Comparison of ENCODE assay signal across 1 cellular context in genomic region chr10:79127151-79127961, GRCh38.
A peak's percentile ranks its signal among the peaks of the same experiment; 100 is the strongest.
TF ChIP-seq lines count a peak whose summit lies in the region.

No MANE protein-coding gene starts in this region.

TF ChIP-seq in HepG2, 621 proteins besides CTCF, POLR2A, EP300 and RAD21 (continued from another document):
- TF ChIP-seq JUND (CRISPR knock-in tag; IDR thresholded peaks at IDR 0.05): no peak
- TF ChIP-seq CBFB (CRISPR knock-in tag; IDR thresholded peaks at IDR 0.05): no peak
- TF ChIP-seq ZBTB10 (CRISPR knock-in tag; IDR thresholded peaks at IDR 0.05; ENCODE audit: borderline replicate concordance): no peak
- TF ChIP-seq TGIF2 (CRISPR knock-in tag; IDR thresholded peaks at IDR 0.05): no peak
- TF ChIP-seq ARID2 (CRISPR knock-in tag; IDR thresholded peaks at IDR 0.05; ENCODE audit: borderline replicate concordance): no peak
- no peak for TF ChIP-seq NCOA1 (CRISPR knock-in tag; IDR thresholded peaks at IDR 0.05)
- TF ChIP-seq MYNN (CRISPR knock-in tag; IDR thresholded peaks at IDR 0.05; ENCODE audit: low read depth): no peak
- TF ChIP-seq HNF1A (IDR thresholded peaks at IDR 0.05; ENCODE audit: low read depth): no peak
- TF ChIP-seq HNF1A (CRISPR knock-in tag; IDR thresholded peaks at IDR 0.05; ENCODE audit: borderline replicate concordance): peak; percentile 40; the same call in 1 of the 2 replicates
- no peak for TF ChIP-seq TP53 (CRISPR knock-in tag; conservative IDR thresholded peaks at IDR 0.05)
- peak; percentile 44; the same call in 1 of the 2 replicates for TF ChIP-seq ZNF224 (CRISPR knock-in tag; IDR thresholded peaks at IDR 0.05)
- TF ChIP-seq GPN1 (CRISPR knock-in tag; IDR thresholded peaks at IDR 0.05; ENCODE audit: borderline replicate concordance): no peak
- no peak for TF ChIP-seq AKAP8 (CRISPR knock-in tag; IDR thresholded peaks at IDR 0.05)
- no peak for TF ChIP-seq REST (IDR thresholded peaks at IDR 0.05; ENCODE audit: borderline replicate concordance in 1 of 2, low read depth in 1 of 2, low read length in 2 of 2)
- TF ChIP-seq ZNF75D (CRISPR knock-in tag; IDR thresholded peaks at IDR 0.05; ENCODE audit: borderline replicate concordance): no peak
- TF ChIP-seq BHLHE40 (IDR thresholded peaks at IDR 0.05; ENCODE audit: low read length): no peak
- TF ChIP-seq ZNF274 (CRISPR knock-in tag; IDR thresholded peaks at IDR 0.05): no peak
- TF ChIP-seq ZNF790 (CRISPR knock-in tag; IDR thresholded peaks at IDR 0.05; ENCODE audit: borderline replicate concordance): 0 out of 2 replicates have a peak, but pooled peaks have one; percentile 53
- TF ChIP-seq ZNF432 (CRISPR knock-in tag; IDR thresholded peaks at IDR 0.05; ENCODE audit: borderline replicate concordance): no peak
- TF ChIP-seq KLF15 (CRISPR knock-in tag; IDR thresholded peaks at IDR 0.05; ENCODE audit: borderline replicate concordance): no peak
